23 cellular contexts compared by ENCODE assay signal in the genomic region with DNA sequence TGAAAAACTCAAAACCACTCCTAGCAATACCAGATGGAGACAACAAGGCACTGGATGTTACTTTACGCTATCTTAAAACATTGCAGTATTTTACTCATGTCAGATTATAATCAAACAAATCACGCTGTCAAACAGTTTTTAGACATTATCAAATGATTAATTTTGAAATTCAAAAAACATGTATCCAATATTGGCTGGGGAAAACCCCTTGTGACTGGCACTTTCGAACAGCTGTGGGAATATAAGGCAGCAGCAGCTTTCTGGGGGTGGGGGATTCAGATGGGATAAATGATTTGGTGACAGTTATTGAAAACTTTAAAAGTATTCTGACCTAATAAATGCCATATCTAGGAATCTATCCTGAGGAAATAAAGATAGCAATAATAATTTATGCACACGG.
"Had no signal": no experiment of that assay in that cellular context is flagged by ENCODE, and none has a peak within 500 bp of the region (broad histone marks: within the 10 kb centered on the region; RNA-seq: fewer than 3 reads in every experiment).

No MANE protein-coding gene starts in this region.

- H3K27ac ChIP-seq: esophagus squamous epithelium, lower lobe of right lung, neural progenitor cell, parathyroid adenoma, prostate gland, right atrium auricular region, sigmoid colon, stomach, thyroid gland had no signal

- H3K27me3 Mint-ChIP-seq: memory B cell; naive thymus-derived CD4-positive, alpha-beta T cell had no signal

- H3K4me3 Mint-ChIP-seq: dendritic cell treated with granulocyte-macrophage colony-stimulating factor and Interleukin-4, amounts not matched to agents 40 ng/mL and 50 ng/mL, for 4 days; memory B cell; mesothelial cell of epicardium; naive thymus-derived CD4-positive, alpha-beta T cell; nephron; neural progenitor cell; stimulated activated effector memory CD8-positive, alpha-beta T cell treated with anti-CD3 and anti-CD28 coated beads, Interleukin-12 subunit alpha, Interleukin-12 subunit beta, amount 100 ng/mL, for 72 hours had no signal

- H3K4me3 ChIP-seq: esophagus squamous epithelium, lower lobe of right lung, mucosa of descending colon, neural progenitor cell, prostate gland, right atrium auricular region, sigmoid colon, stomach, thyroid gland had no signal

- H3K4me2 ChIP-seq: neural progenitor cell had no signal

- H3K9me3 Mint-ChIP-seq: dendritic cell treated with granulocyte-macrophage colony-stimulating factor and Interleukin-4, amounts not matched to agents 40 ng/mL and 50 ng/mL, for 4 days; memory B cell; naive thymus-derived CD4-positive, alpha-beta T cell; nephron; neural progenitor cell; stimulated activated effector memory CD8-positive, alpha-beta T cell treated with anti-CD3 and anti-CD28 coated beads, Interleukin-12 subunit alpha, Interleukin-12 subunit beta, amount 100 ng/mL, for 72 hours had no signal

- H3K9me3 ChIP-seq: esophagus squamous epithelium, lower lobe of right lung, mucosa of descending colon, prostate gland, right atrium auricular region, sigmoid colon, stomach, thyroid gland had no signal

- H3K4me1 ChIP-seq: parathyroid adenoma, prostate gland, right atrium auricular region, sigmoid colon had no signal

- H3K27me3 ChIP-seq: esophagus squamous epithelium, neural progenitor cell, right atrium auricular region, sigmoid colon, stomach, thyroid gland had no signal

- H3K27ac Mint-ChIP-seq: dendritic cell treated with granulocyte-macrophage colony-stimulating factor and Interleukin-4, amounts not matched to agents 40 ng/mL and 50 ng/mL, for 4 days; memory B cell; mesothelial cell of epicardium; naive thymus-derived CD4-positive, alpha-beta T cell; nephron; neural progenitor cell; stimulated activated effector memory CD8-positive, alpha-beta T cell treated with anti-CD3 and anti-CD28 coated beads, Interleukin-12 subunit alpha, Interleukin-12 subunit beta, amount 100 ng/mL, for 72 hours had no signal

- H3K9ac ChIP-seq: neural progenitor cell, parathyroid adenoma had no signal

- DNase-seq: effector memory CD4-positive, alpha-beta T cell; erythroblast; esophagus squamous epithelium; left ventricle myocardium superior; lower lobe of right lung; mucosa of descending colon; naive thymus-derived CD4-positive, alpha-beta T cell; sigmoid colon; stimulated activated CD4-positive, alpha-beta T cell treated with anti-CD3 and anti-CD28 coated beads, Interleukin-2, amount 100 ng/mL, for 24 hours; stimulated activated CD4-positive, alpha-beta T cell treated with anti-CD3 and anti-CD28 coated beads, Interleukin-4, amount 100 ng/mL, for 24 hours; stimulated activated naive CD4-positive, alpha-beta T cell treated with Interleukin-2 at 50 U/mL for 16 hours; stomach; thyroid gland; trophoblast cell had no signal

- H3K36me3 ChIP-seq: lower lobe of right lung, neural progenitor cell, prostate gland, right atrium auricular region, sigmoid colon, thyroid gland had no signal

- H2AFZ ChIP-seq: neural progenitor cell, parathyroid adenoma had no signal

- H3K36me3 Mint-ChIP-seq: mesothelial cell of epicardium had no signal

- ATAC-seq: left ventricle myocardium superior; lower lobe of right lung; mucosa of descending colon; naive thymus-derived CD4-positive, alpha-beta T cell; stimulated activated effector memory CD8-positive, alpha-beta T cell treated with anti-CD3 and anti-CD28 coated beads, Interleukin-12 subunit alpha, Interleukin-12 subunit beta, amount 100 ng/mL, for 72 hours had no signal
